ENCODE assay signal across 14 cellular contexts in genomic region chr1:17028662-17029188, GRCh38.
"Had no signal": no experiment of that assay in that cellular context is flagged by ENCODE, and none has a peak within 500 bp of the region (broad histone marks: within the 10 kb centered on the region; RNA-seq: fewer than 3 reads in every experiment).

No MANE protein-coding gene starts in this region.

- ATAC-seq: activated CD4-positive, CD25-positive, alpha-beta regulatory T cell treated with anti-CD3 and anti-CD28 coated beads, Interleukin-2, amount 50 U/mL, for 24 hours; gastroesophageal sphincter; stimulated activated effector memory CD8-positive, alpha-beta T cell treated with anti-CD3 and anti-CD28 coated beads, Interleukin-12 subunit alpha, Interleukin-12 subunit beta, amount 100 ng/mL, for 72 hours had no signal

- H3K27me3 Mint-ChIP-seq: naive B cell had no signal

- H3K4me1 ChIP-seq: right atrium auricular region had no signal

- DNase-seq: activated CD4-positive, alpha-beta T cell treated with anti-CD3 and anti-CD28 coated beads, Interleukin-2, amount 50 U/mL, for 4 hours; activated naive CD4-positive, alpha-beta T cell; activated T-cell treated with anti-CD3 and anti-CD28 coated beads, Interleukin-2, amount 50 U/mL, for 48 hours; aorta; midbrain; naive B cell; T-helper 2 cell had no signal

- H3K4me1 Mint-ChIP-seq: stimulated activated effector memory CD8-positive, alpha-beta T cell treated with anti-CD3 and anti-CD28 coated beads, Interleukin-12 subunit alpha, Interleukin-12 subunit beta, amount 100 ng/mL, for 72 hours had no signal

- H3K27ac ChIP-seq: cardiac muscle cell, gastroesophageal sphincter, hepatocyte, right atrium auricular region had no signal

- H3K4me2 ChIP-seq: hepatocyte had no signal

- H3K9me3 Mint-ChIP-seq: naive B cell; stimulated activated effector memory CD8-positive, alpha-beta T cell treated with anti-CD3 and anti-CD28 coated beads, Interleukin-12 subunit alpha, Interleukin-12 subunit beta, amount 100 ng/mL, for 72 hours had no signal

- H2AFZ ChIP-seq: hepatocyte had no signal

- H3K9me3 ChIP-seq: gastroesophageal sphincter, right atrium auricular region, tibial nerve had no signal

- H3K4me3 ChIP-seq: cardiac muscle cell, gastroesophageal sphincter, hepatocyte, right atrium auricular region, tibial nerve had no signal

- H3K79me2 ChIP-seq: hepatocyte had no signal

- H3K27me3 ChIP-seq: cardiac muscle cell, gastroesophageal sphincter, hepatocyte, right atrium auricular region, tibial nerve had no signal

- H3K4me3 Mint-ChIP-seq: naive B cell; stimulated activated effector memory CD8-positive, alpha-beta T cell treated with anti-CD3 and anti-CD28 coated beads, Interleukin-12 subunit alpha, Interleukin-12 subunit beta, amount 100 ng/mL, for 72 hours had no signal
